In genomic region chr5:115472601-115473000, GRCh38 we compare ENCODE assay signal across 15 cellular contexts.
DNase-seq lines count a peak whose midpoint lies in the region; ATAC-seq, FAIRE-seq and TF ChIP-seq lines count a peak whose summit lies in the region.
"Had no signal": no experiment of that assay in that cellular context is flagged by ENCODE, and none has a peak within 500 bp of the region (broad histone marks: within the 10 kb centered on the region; RNA-seq: fewer than 3 reads in every experiment).

No MANE protein-coding gene starts in this region.

- H3K9me3 Mint-ChIP-seq in CD14-positive monocyte (peaks cover 0 to 6% (median 2%) of the 10 kb centered on the region in 7 donors), Calu3 (ENCODE audit: low read depth, unreplicated experiment) (no peaks in the 10 kb centered on the region)
- peaks cover 7% of the 10 kb centered on the region for H3K9me3 Mint-ChIP-seq in natural killer cell treated with Interleukin-12 subunit alpha and Interleukin-12 subunit beta and Interleukin-15 and Interleukin-18, amount 100 ng/mL, for 72 hours
- no peaks in the 10 kb centered on the region for H3K9me3 Mint-ChIP-seq in activated T-cell treated with anti-CD3 and anti-CD28 coated beads, Interleukin-2, amount 50 U/mL, for 72 hours

- POLR2A ChIA-PET in GM12878 (lab: Charles Lee), result interaction anchor here (0.6 to 1.3 kb wide), 2 partner anchors 15 to 118 kb away, joined by 3 to 4 read pairs; no protein-coding TSS in a partner anchor

- no peaks in the 10 kb centered on the region for H3K4me1 ChIP-seq in GM12878 (ENCODE audit: control insufficient read depth, insufficient read depth, low read length)
- H3K4me1 ChIP-seq: adrenal gland had no signal

- H3K27me3 ChIP-seq in MG63 (no peaks in the 10 kb centered on the region), GM12878 (replicated peaks in 1 of 2; ENCODE audit: control insufficient read depth in 2 of 2, insufficient read depth in 2 of 2, low read length in 1 of 2) (no peaks in the 10 kb centered on the region)
- H3K27me3 ChIP-seq: adrenal gland had no signal

- peak overlapping the region; percentile 70 to 96 (median 85) for H3K27ac Mint-ChIP-seq in CD14-positive monocyte
- no peak overlapping the region for H3K27ac Mint-ChIP-seq in natural killer cell treated with Interleukin-12 subunit alpha and Interleukin-12 subunit beta and Interleukin-15 and Interleukin-18, amount 100 ng/mL, for 72 hours
- no peak overlapping the region for H3K27ac Mint-ChIP-seq in Calu3 (ENCODE audit: unreplicated experiment)
- H3K27ac Mint-ChIP-seq in activated T-cell treated with anti-CD3 and anti-CD28 coated beads, Interleukin-2, amount 50 U/mL, for 72 hours, result no peak overlapping the region

- H3K27ac ChIP-seq in GM12878 (ENCODE audit: control insufficient read depth, insufficient read depth), result no peak overlapping the region
- H3K27ac ChIP-seq: adrenal gland, HL-60 had no signal

- H3K36me3 ChIP-seq in MG63, result no peaks in the 10 kb centered on the region
- no peaks in the 10 kb centered on the region for H3K36me3 ChIP-seq in GM12878 (ENCODE audit: control insufficient read depth in 2 of 2, insufficient read depth in 2 of 2, low read length in 1 of 2)
- H3K36me3 ChIP-seq: adrenal gland had no signal

- DNase-seq in CD14-positive monocyte (ENCODE audit: low spot score) (no peak), MG63 (peak; percentile 54), GM12878 (ENCODE audit: low read depth, low spot score) (no peak), myocyte (ENCODE audit: low read depth) (peak; percentile 69), Calu3 (no peak)
- DNase-seq in natural killer cell treated with Interleukin-12 subunit alpha and Interleukin-12 subunit beta and Interleukin-15 and Interleukin-18, amount 100 ng/mL, for 72 hours (ENCODE audit: low spot score), result no peak
- no peak for DNase-seq in activated T-cell treated with anti-CD3 and anti-CD28 coated beads, Interleukin-2, amount 50 U/mL, for 72 hours
- DNase-seq: adrenal gland; NCI-H524 treated with DMSO at 0.1 percent for 48 hours; retina; SHP77 treated with DMSO at 0.1 percent for 48 hours; stimulated activated naive CD8-positive, alpha-beta T cell treated with anti-CD3 and anti-CD28 coated beads, Interleukin-15, Interleukin-2, amounts not matched to agents 100 U/mL and 50 U/mL, for 24 hours had no signal

- no peak overlapping the region for H3K9ac ChIP-seq in GM12878 (ENCODE audit: control insufficient read depth, insufficient read depth, low read length)

- H3K36me3 Mint-ChIP-seq in CD14-positive monocyte (no peaks in the 10 kb centered on the region), Calu3 (ENCODE audit: insufficient read depth, unreplicated experiment) (no peaks in the 10 kb centered on the region)
- no peaks in the 10 kb centered on the region for H3K36me3 Mint-ChIP-seq in natural killer cell treated with Interleukin-12 subunit alpha and Interleukin-12 subunit beta and Interleukin-15 and Interleukin-18, amount 100 ng/mL, for 72 hours
- H3K36me3 Mint-ChIP-seq in activated T-cell treated with anti-CD3 and anti-CD28 coated beads, Interleukin-2, amount 50 U/mL, for 72 hours (ENCODE audit: insufficient read depth in 2 of 2), result peaks cover 0 to 1% of the 10 kb centered on the region in 2 donors

- no peaks in the 10 kb centered on the region for H3K9me3 ChIP-seq in MG63
- no peaks in the 10 kb centered on the region for H3K9me3 ChIP-seq in GM12878 (replicated peaks; ENCODE audit: control insufficient read depth, insufficient read depth, low read length)
- H3K9me3 ChIP-seq: adrenal gland had no signal

- no peak for FAIRE-seq in GM12878 (lab: Jason Lieb, UNC)
- FAIRE-seq: GM12892 had no signal

- TF ChIP-seq EP300 in GM12878 (IDR thresholded peaks at IDR 0.05; ENCODE audit: borderline replicate concordance in 1 of 2, control insufficient read depth in 1 of 2, low read depth in 2 of 2, low read length in 2 of 2), result no peak

- ATAC-seq in GM12878 (peak; percentile 52), GM18861 (IDR thresholded peaks at IDR 0.05; ENCODE audit: unreplicated experiment) (no peak)
- ATAC-seq in natural killer cell treated with Interleukin-12 subunit alpha and Interleukin-12 subunit beta and Interleukin-15 and Interleukin-18, amount 100 ng/mL, for 72 hours, result no peak
- ATAC-seq in activated T-cell treated with anti-CD3 and anti-CD28 coated beads, Interleukin-2, amount 50 U/mL, for 72 hours (replicated peaks in 1 of 2), result no peak
- ATAC-seq: stimulated activated naive CD8-positive, alpha-beta T cell treated with anti-CD3 and anti-CD28 coated beads, Interleukin-15, Interleukin-2, amounts not matched to agents 100 U/mL and 50 U/mL, for 24 hours had no signal

- intact Hi-C loops in CD14-positive monocyte (cut with micrococcal nuclease) (no loop called here), GM12878 (cut with micrococcal nuclease; ENCODE audit: unreplicated experiment) (no loop called here), Calu3 (cut with micrococcal nuclease; ENCODE audit: unreplicated experiment) (no loop called here)

- no peak for TF ChIP-seq POLR2A in GM12878 (IDR thresholded peaks at IDR 0.05; ENCODE audit: low read depth, low read length)

- H3K4me3 Mint-ChIP-seq in CD14-positive monocyte (peak overlapping the region in 1 of 2 donors; percentile 74), Calu3 (ENCODE audit: low read depth, unreplicated experiment) (no peak overlapping the region)
- no peak overlapping the region for H3K4me3 Mint-ChIP-seq in natural killer cell treated with Interleukin-12 subunit alpha and Interleukin-12 subunit beta and Interleukin-15 and Interleukin-18, amount 100 ng/mL, for 72 hours
- no peak overlapping the region for H3K4me3 Mint-ChIP-seq in activated T-cell treated with anti-CD3 and anti-CD28 coated beads, Interleukin-2, amount 50 U/mL, for 72 hours

- CTCF ChIA-PET in GM12878 (lab: Yijun Ruan, JAX), result interaction anchor here (1.9 kb wide), 1 partner anchor 13 kb away, joined by 6 read pairs; no protein-coding TSS in a partner anchor
- CTCF ChIA-PET in Calu3 (lab: Charles Lee), result no interaction called here

- H3K4me3 ChIP-seq in MG63 (no peak overlapping the region), GM12878 (no peak overlapping the region)
- H3K4me3 ChIP-seq: adrenal gland had no signal

- H3K4me1 Mint-ChIP-seq in CD14-positive monocyte, result peaks cover 45% of the 10 kb centered on the region
- no peaks in the 10 kb centered on the region for H3K4me1 Mint-ChIP-seq in natural killer cell treated with Interleukin-12 subunit alpha and Interleukin-12 subunit beta and Interleukin-15 and Interleukin-18, amount 100 ng/mL, for 72 hours (ENCODE audit: low read depth in 2 of 2)
- peaks cover 14% of the 10 kb centered on the region for H3K4me1 Mint-ChIP-seq in Calu3 (ENCODE audit: low read depth, unreplicated experiment)
- H3K4me1 Mint-ChIP-seq in activated T-cell treated with anti-CD3 and anti-CD28 coated beads, Interleukin-2, amount 50 U/mL, for 72 hours (ENCODE audit: low read depth), result no peaks in the 10 kb centered on the region

- no peak overlapping the region for H3K4me2 ChIP-seq in GM12878 (ENCODE audit: control insufficient read depth, insufficient read depth)

- RAD21 ChIA-PET in GM12878 (lab: Charles Lee; ENCODE audit: unreplicated experiment), result interaction anchor here (1.4 kb wide), 1 partner anchor 16 kb away, joined by 5 read pairs; no protein-coding TSS in a partner anchor

- H3K27me3 Mint-ChIP-seq in CD14-positive monocyte (ENCODE audit: low read depth in 3 of 3) (peaks cover 0 to 5% (median 1%) of the 10 kb centered on the region in 3 donors), Calu3 (ENCODE audit: unreplicated experiment) (no peaks in the 10 kb centered on the region)
- peaks cover 31% of the 10 kb centered on the region in 2 donors for H3K27me3 Mint-ChIP-seq in natural killer cell treated with Interleukin-12 subunit alpha and Interleukin-12 subunit beta and Interleukin-15 and Interleukin-18, amount 100 ng/mL, for 72 hours
- H3K27me3 Mint-ChIP-seq in activated T-cell treated with anti-CD3 and anti-CD28 coated beads, Interleukin-2, amount 50 U/mL, for 72 hours (ENCODE audit: low read depth), result peaks cover 53% of the 10 kb centered on the region

- H2AFZ ChIP-seq in GM12878 (ENCODE audit: control insufficient read depth, low read depth, low read length), result no peak overlapping the region

- H3K79me2 ChIP-seq in GM12878 (ENCODE audit: control insufficient read depth, insufficient read depth, low read length), result no peaks in the 10 kb centered on the region

- no peaks in the 10 kb centered on the region for H4K20me1 ChIP-seq in GM12878 (ENCODE audit: control insufficient read depth, insufficient read depth)

- TF ChIP-seq RAD21 in GM12878 (IDR thresholded peaks at IDR 0.05; ENCODE audit: insufficient read depth, low read depth, low read length), result no peak

- in situ Hi-C loops in GM12878 (cut with MboI), result no loop called here

- SMC1A ChIA-PET in GM12878 (lab: Charles Lee; ENCODE audit: uncharacterized antibody, unreplicated experiment), result interaction anchor here (0.8 to 2.6 kb wide), 8 partner anchors 9 to 89 kb away, joined by 3 to 8 read pairs (median 4); no protein-coding TSS in a partner anchor

- WGBS in GM12878 (ENCODE audit: insufficient coverage, insufficient replicate concordance, low lambda C conversion rate, missing lambda C conversion rate), result 11% methylated on average over 4 of the region's 4 CpGs

- no TSS peak for BruUV-seq in GM12878 (replicated peaks; lab: Mats Ljungman, UMichigan)
- no TSS peak for BruUV-seq in Calu3 (replicated peaks; lab: Mats Ljungman, UMichigan)

- TF ChIP-seq CTCF in CD14-positive monocyte (IDR thresholded peaks at IDR 0.05) (no peak), GM12878 (IDR thresholded peaks at IDR 0.05 in 2 of 3, conservative IDR thresholded peaks at IDR 0.05 in 1 of 3; ENCODE audit: control insufficient read depth in 2 of 3, extremely low read depth in 1 of 3, insufficient read depth in 1 of 3, low read depth in 3 of 3, low read length in 3 of 3) (no peak), Calu3 (IDR thresholded peaks at IDR 0.05; ENCODE audit: unreplicated experiment) (no peak)

TF ChIP-seq in GM12878, 131 proteins besides CTCF, POLR2A, EP300 and RAD21:
- TF ChIP-seq EED (IDR thresholded peaks at IDR 0.05; ENCODE audit: low read depth) (no peak), JUNB (IDR thresholded peaks at IDR 0.05) (no peak), IKZF1 (conservative IDR thresholded peaks at IDR 0.05) (no peak)

Comparison
In these comparisons a context has a peak if more than half of its experiments do, and no peak if none do; other contexts are left out.
1. DNase-seq: peak in MG63 (single experiment) and myocyte (single experiment); none in CD14-positive monocyte (single experiment), GM12878 (single experiment), natural killer cell treated with Interleukin-12 subunit alpha and Interleukin-12 subunit beta and Interleukin-15 and Interleukin-18, amount 100 ng/mL, for 72 hours (single experiment), Calu3 (single experiment) and activated T-cell treated with anti-CD3 and anti-CD28 coated beads, Interleukin-2, amount 50 U/mL, for 72 hours (0 of 2).
2. H3K27ac Mint-ChIP-seq: peak in CD14-positive monocyte (7 of 7); none in natural killer cell treated with Interleukin-12 subunit alpha and Interleukin-12 subunit beta and Interleukin-15 and Interleukin-18, amount 100 ng/mL, for 72 hours (0 of 2), Calu3 (single experiment) and activated T-cell treated with anti-CD3 and anti-CD28 coated beads, Interleukin-2, amount 50 U/mL, for 72 hours (single experiment).